16 cellular contexts compared by ENCODE assay signal in the genomic region with DNA sequence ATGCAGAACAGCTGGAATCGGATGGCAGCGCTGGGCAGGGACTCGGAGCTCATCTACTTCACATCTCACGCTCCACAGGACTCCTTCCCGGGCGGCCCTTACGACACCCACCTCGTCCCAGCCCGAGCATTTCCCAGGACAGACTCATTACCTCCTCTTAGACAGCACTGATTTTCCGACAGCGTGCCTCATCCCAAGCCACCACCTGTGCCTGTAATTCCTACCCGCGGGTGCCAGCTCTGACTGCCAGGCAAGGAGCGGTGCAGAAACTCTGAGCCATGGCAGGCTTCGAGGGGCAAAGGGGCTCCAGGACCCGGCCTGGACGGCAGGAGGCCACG.
"Had no signal": no experiment of that assay in that cellular context is flagged by ENCODE, and none has a peak within 500 bp of the region (broad histone marks: within the 10 kb centered on the region; RNA-seq: fewer than 3 reads in every experiment).

No MANE protein-coding gene starts in this region.

- H3K9me3 ChIP-seq: ascending aorta, gastroesophageal sphincter, mucosa of descending colon, stomach, testis had no signal

- H3K27me3 ChIP-seq: ascending aorta, gastroesophageal sphincter, stomach, testis had no signal

- H3K27ac Mint-ChIP-seq: activated naive CD8-positive, alpha-beta T cell treated with anti-CD3 and anti-CD28 coated beads, Interleukin-2, amount 50 U/mL, for 24 hours had no signal

- H3K4me1 ChIP-seq: ascending aorta, gastroesophageal sphincter, testis had no signal

- ATAC-seq: activated naive CD8-positive, alpha-beta T cell treated with anti-CD3 and anti-CD28 coated beads, Interleukin-2, amount 50 U/mL, for 24 hours; gastroesophageal sphincter; left colon; mucosa of descending colon; naive thymus-derived CD8-positive, alpha-beta T cell had no signal

- H3K9me3 Mint-ChIP-seq: activated naive CD8-positive, alpha-beta T cell treated with anti-CD3 and anti-CD28 coated beads, Interleukin-2, amount 50 U/mL, for 24 hours; naive thymus-derived CD8-positive, alpha-beta T cell had no signal

- H3K4me3 ChIP-seq: ascending aorta, gastroesophageal sphincter, mucosa of descending colon, stomach, testis had no signal

- DNase-seq: activated CD4-positive, alpha-beta T cell treated with anti-CD3 and anti-CD28 coated beads, Interleukin-2, amount 50 U/mL, for 1 hour; activated CD8-positive, alpha-beta memory T cell treated with anti-CD3 and anti-CD28 coated beads for 24 hours; activated naive CD4-positive, alpha-beta T cell; activated naive CD8-positive, alpha-beta T cell treated with anti-CD3 and anti-CD28 coated beads, Interleukin-2, amount 50 U/mL, for 24 hours; activated T-cell treated with anti-CD3 and anti-CD28 coated beads for 4 hours; erythroblast; left colon; occipital lobe; stimulated activated CD4-positive, alpha-beta T cell treated with anti-CD3 and anti-CD28 coated beads, Interleukin-12 subunit alpha, Interleukin-12 subunit beta, amount 100 ng/mL, for 4 hours; stimulated activated CD4-positive, alpha-beta T cell treated with anti-CD3 and anti-CD28 coated beads, Interleukin-2, amount 100 ng/mL, for 24 hours; stomach; testis had no signal

- H3K27ac ChIP-seq: ascending aorta, gastroesophageal sphincter, testis had no signal

- H3K36me3 ChIP-seq: ascending aorta had no signal
